14 cellular contexts compared by ENCODE assay signal in genomic region chr1:119279441-119280415, GRCh38.
DNase-seq lines count a peak whose midpoint lies in the region; ATAC-seq, FAIRE-seq and TF ChIP-seq lines count a peak whose summit lies in the region.
"Had no signal": no experiment of that assay in that cellular context is flagged by ENCODE, and none has a peak within 500 bp of the region (broad histone marks: within the 10 kb centered on the region; RNA-seq: fewer than 3 reads in every experiment).

No MANE protein-coding gene starts in this region.

- peaks cover 18% of the 10 kb centered on the region for H3K4me1 ChIP-seq in ACC112 (ENCODE audit: control insufficient read depth, insufficient read depth, low read length, unreplicated experiment)
- no peaks in the 10 kb centered on the region for H3K4me1 ChIP-seq in left lung
- H3K4me1 ChIP-seq: lower lobe of right lung, uterus had no signal

- H3K36me3 ChIP-seq in ACC112 (ENCODE audit: insufficient read depth, low read length) (no peaks in the 10 kb centered on the region), brain microvascular endothelial cell (replicated peaks) (no peaks in the 10 kb centered on the region), left lung (no peaks in the 10 kb centered on the region)
- H3K36me3 ChIP-seq: lower lobe of right lung, uterus had no signal

- no peaks in the 10 kb centered on the region for H3K79me2 ChIP-seq in ACC112 (ENCODE audit: control insufficient read depth, insufficient read depth, low read length, unreplicated experiment)

- CTCF ChIA-PET in activated CD8-positive, alpha-beta T cell treated with anti-CD3 and anti-CD28 coated beads, Interleukin-2, amount 10 ng/mL, durations not matched to agents 7 days and 5 days (lab: Charles Lee) = no interaction called here

- in situ Hi-C loops in brain microvascular endothelial cell (cut with HindIII; ENCODE audit: low pct_ligation_motif_present, low sequenced_read_pairs) = no loop called here

- peaks cover 13% of the 10 kb centered on the region for H3K27me3 Mint-ChIP-seq in activated CD8-positive, alpha-beta T cell treated with anti-CD3 and anti-CD28 coated beads, Interleukin-2, amount 10 ng/mL, durations not matched to agents 7 days and 5 days (ENCODE audit: low read depth)

- H3K4me1 Mint-ChIP-seq in activated CD8-positive, alpha-beta T cell treated with anti-CD3 and anti-CD28 coated beads, Interleukin-2, amount 10 ng/mL, durations not matched to agents 7 days and 5 days (ENCODE audit: low read depth) = no peaks in the 10 kb centered on the region
- H3K4me1 Mint-ChIP-seq: CD4-positive, CD25-positive, alpha-beta regulatory T cell had no signal

- H3K27me3 ChIP-seq in ACC112 (ENCODE audit: insufficient read depth, low read length) (no peaks in the 10 kb centered on the region), brain microvascular endothelial cell (replicated peaks) (no peaks in the 10 kb centered on the region), left lung (no peaks in the 10 kb centered on the region)
- H3K27me3 ChIP-seq: uterus had no signal

- H2AFZ ChIP-seq in ACC112 (ENCODE audit: low read length, unreplicated experiment) = peak overlapping the region; percentile 7

- DNase-seq in HTR-8/SVneo (ENCODE audit: insufficient read length, low spot score) = peak; percentile 30
- DNase-seq in brain microvascular endothelial cell = peak; percentile 89
- DNase-seq in left lung = no peak
- DNase-seq in stimulated activated CD4-positive, alpha-beta T cell treated with anti-CD3 and anti-CD28 coated beads, Interleukin-4, amount 100 ng/mL, for 4 hours = no peak
- DNase-seq in activated CD8-positive, alpha-beta T cell treated with anti-CD3 and anti-CD28 coated beads, Interleukin-2, amount 10 ng/mL, durations not matched to agents 7 days and 5 days = no peak
- DNase-seq in GDM1 (lab: John Stamatoyannopoulos, UW) = no peak
- DNase-seq: CD4-positive, CD25-positive, alpha-beta regulatory T cell; lower lobe of right lung; OCI-M1 had no signal

- no peaks in the 10 kb centered on the region for H3K9me3 ChIP-seq in left lung
- H3K9me3 ChIP-seq: lower lobe of right lung, uterus had no signal

- FAIRE-seq in HTR-8/SVneo (lab: Jason Lieb, UNC) = no peak

- no peaks in the 10 kb centered on the region for H3K36me3 Mint-ChIP-seq in activated CD8-positive, alpha-beta T cell treated with anti-CD3 and anti-CD28 coated beads, Interleukin-2, amount 10 ng/mL, durations not matched to agents 7 days and 5 days (ENCODE audit: low read depth)
- H3K36me3 Mint-ChIP-seq: CD4-positive, CD25-positive, alpha-beta regulatory T cell had no signal

- ATAC-seq in left lung (peak; percentile 82), HG03045 (IDR thresholded peaks at IDR 0.05; ENCODE audit: unreplicated experiment) (no peak)
- ATAC-seq in activated CD8-positive, alpha-beta T cell treated with anti-CD3 and anti-CD28 coated beads, Interleukin-2, amount 10 ng/mL, durations not matched to agents 7 days and 5 days = no peak

- H3K4me3 ChIP-seq in ACC112 (ENCODE audit: low read depth, low read length) (peak overlapping the region; percentile 7; the same call in 1 of the 2 replicates), brain microvascular endothelial cell (ENCODE audit: low read depth, low read length) (no peak overlapping the region), left lung (no peak overlapping the region)
- H3K4me3 ChIP-seq: lower lobe of right lung, uterus had no signal

- no peak overlapping the region for H3K4me3 Mint-ChIP-seq in activated CD8-positive, alpha-beta T cell treated with anti-CD3 and anti-CD28 coated beads, Interleukin-2, amount 10 ng/mL, durations not matched to agents 7 days and 5 days
- H3K4me3 Mint-ChIP-seq: CD4-positive, CD25-positive, alpha-beta regulatory T cell; dendritic cell treated with granulocyte-macrophage colony-stimulating factor and Interleukin-4, amounts not matched to agents 40 ng/mL and 50 ng/mL, for 4 days had no signal

- H3K27ac ChIP-seq in ACC112 (ENCODE audit: low read depth, low read length) = peak overlapping the region; percentile 33
- peak overlapping the region; percentile 52 for H3K27ac ChIP-seq in brain microvascular endothelial cell
- no peak overlapping the region for H3K27ac ChIP-seq in left lung
- H3K27ac ChIP-seq: KMS-11, lower lobe of right lung had no signal

- TF ChIP-seq CTCF in brain microvascular endothelial cell (IDR thresholded peaks at IDR 0.05; ENCODE audit: low read depth, low read length, missing control alignments) = no peak
- no peak for TF ChIP-seq CTCF in left lung (IDR thresholded peaks at IDR 0.05)

- H3K27ac Mint-ChIP-seq in activated CD8-positive, alpha-beta T cell treated with anti-CD3 and anti-CD28 coated beads, Interleukin-2, amount 10 ng/mL, durations not matched to agents 7 days and 5 days = no peak overlapping the region
- H3K27ac Mint-ChIP-seq: CD4-positive, CD25-positive, alpha-beta regulatory T cell; dendritic cell treated with granulocyte-macrophage colony-stimulating factor and Interleukin-4, amounts not matched to agents 40 ng/mL and 50 ng/mL, for 4 days had no signal

- H3K9me3 Mint-ChIP-seq in activated CD8-positive, alpha-beta T cell treated with anti-CD3 and anti-CD28 coated beads, Interleukin-2, amount 10 ng/mL, durations not matched to agents 7 days and 5 days (ENCODE audit: insufficient read depth) = no peaks in the 10 kb centered on the region
- H3K9me3 Mint-ChIP-seq: CD4-positive, CD25-positive, alpha-beta regulatory T cell; dendritic cell treated with granulocyte-macrophage colony-stimulating factor and Interleukin-4, amounts not matched to agents 40 ng/mL and 50 ng/mL, for 4 days had no signal

- intact Hi-C loops in left lung (cut with DNase I) = loop anchor here in 1 of 2 donors (10.0 kb wide), 1 partner anchor 85 kb away; the partner anchor contains the start of gene HAO2

- POLR2A ChIA-PET in activated CD8-positive, alpha-beta T cell treated with anti-CD3 and anti-CD28 coated beads, Interleukin-2, amount 10 ng/mL, durations not matched to agents 7 days and 5 days (lab: Charles Lee) = no interaction called here

Comparison
In these comparisons a context has a peak if more than half of its experiments do, and no peak if none do; other contexts are left out.
1. H3K27ac ChIP-seq: peak in ACC112 (single experiment) and brain microvascular endothelial cell (single experiment); none in left lung (0 of 2).
2. DNase-seq: peak in HTR-8/SVneo (single experiment) and brain microvascular endothelial cell (single experiment); none in left lung (0 of 2), stimulated activated CD4-positive, alpha-beta T cell treated with anti-CD3 and anti-CD28 coated beads, Interleukin-4, amount 100 ng/mL, for 4 hours (0 of 2), activated CD8-positive, alpha-beta T cell treated with anti-CD3 and anti-CD28 coated beads, Interleukin-2, amount 10 ng/mL, durations not matched to agents 7 days and 5 days (single experiment) and GDM1 (single experiment).